ENCODE assay signal across 11 cellular contexts in the genomic region with DNA sequence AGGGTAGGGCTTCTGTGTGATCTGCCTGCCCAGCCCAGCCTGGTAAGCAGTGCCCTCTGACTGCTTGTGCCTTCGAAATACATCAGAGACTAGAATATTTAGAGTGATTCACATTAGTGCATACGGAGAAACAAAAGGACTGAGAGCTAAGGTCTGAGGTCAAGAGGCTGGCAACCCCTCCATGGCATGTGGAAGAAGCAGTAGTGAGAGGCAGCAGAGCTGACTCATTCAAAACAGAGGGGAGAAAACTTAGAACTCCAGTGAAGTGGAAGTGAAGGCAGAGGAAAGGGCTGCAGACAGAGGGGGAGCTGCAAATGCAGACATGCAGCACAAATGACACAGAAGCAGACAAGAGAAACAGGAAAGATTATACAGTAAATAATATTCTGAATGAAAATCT.
A peak's percentile ranks its signal among the peaks of the same experiment; 100 is the strongest.
DNase-seq lines count a peak whose midpoint lies in the region; ATAC-seq and TF ChIP-seq lines count a peak whose summit lies in the region.
"Had no signal": no experiment of that assay in that cellular context is flagged by ENCODE, and none has a peak within 500 bp of the region (broad histone marks: within the 10 kb centered on the region; RNA-seq: fewer than 3 reads in every experiment).

No MANE protein-coding gene starts in this region.

- in situ Hi-C loops in astrocyte of the spinal cord (cut with HindIII; ENCODE audit: low sequenced_read_pairs) = no loop called here

- H3K9me3 ChIP-seq in vagina = no peaks in the 10 kb centered on the region

- no peaks in the 10 kb centered on the region for H3K27me3 ChIP-seq in vagina

- no peak overlapping the region for H3K27ac ChIP-seq in vagina

- ATAC-seq in GM18909 (IDR thresholded peaks at IDR 0.05; ENCODE audit: poor library complexity, unreplicated experiment) (no peak), HG02610 (IDR thresholded peaks at IDR 0.05; ENCODE audit: unreplicated experiment) (no peak)
- ATAC-seq: naive thymus-derived CD8-positive, alpha-beta T cell; stimulated activated naive CD8-positive, alpha-beta T cell treated with anti-CD3 and anti-CD28 coated beads, Interleukin-15, Interleukin-2, amounts not matched to agents 100 U/mL and 50 U/mL, for 24 hours had no signal

- DNase-seq in Ammon's horn (ENCODE audit: low spot score) (peak; percentile 7), HS-5 (ENCODE audit: low read depth) (peak; percentile 29), astrocyte of the spinal cord (ENCODE audit: low read depth, low spot score) (peak; percentile 61), medulla oblongata (ENCODE audit: extremely low spot score) (peak; percentile 30), NCI-H748 (lab: John Stamatoyannopoulos, UW; ENCODE audit: unreplicated experiment) (no peak), vagina (ENCODE audit: extremely low spot score in 2 of 2) (no peak)
- DNase-seq: naive thymus-derived CD8-positive, alpha-beta T cell; NCI-H187; stimulated activated naive CD8-positive, alpha-beta T cell treated with anti-CD3 and anti-CD28 coated beads, Interleukin-15, Interleukin-2, amounts not matched to agents 100 U/mL and 50 U/mL, for 24 hours had no signal

- TF ChIP-seq CTCF in astrocyte of the spinal cord (IDR thresholded peaks at IDR 0.05; ENCODE audit: low read depth, low read length) (no peak), vagina (IDR thresholded peaks at IDR 0.05) (no peak)

- H3K4me3 ChIP-seq in astrocyte of the spinal cord (ENCODE audit: low read depth, low read length) (no peak overlapping the region), vagina (no peak overlapping the region)

- H3K4me1 ChIP-seq in vagina = no peaks in the 10 kb centered on the region

- intact Hi-C loops in vagina (cut with DNase I) = no loop called here

- no peak for TF ChIP-seq POLR2A in vagina (IDR thresholded peaks at IDR 0.05)

- H3K36me3 ChIP-seq in vagina = peaks cover 0 to 4% of the 10 kb centered on the region in 2 donors

Comparison
In these comparisons a context has a peak if more than half of its experiments do, and no peak if none do; other contexts are left out.
1. DNase-seq: peak in Ammon's horn (single experiment), HS-5 (single experiment), astrocyte of the spinal cord (single experiment) and medulla oblongata (single experiment); none in NCI-H748 (single experiment) and vagina (0 of 2).